Comparison of ENCODE assay signal across 24 cellular contexts in the genomic region with DNA sequence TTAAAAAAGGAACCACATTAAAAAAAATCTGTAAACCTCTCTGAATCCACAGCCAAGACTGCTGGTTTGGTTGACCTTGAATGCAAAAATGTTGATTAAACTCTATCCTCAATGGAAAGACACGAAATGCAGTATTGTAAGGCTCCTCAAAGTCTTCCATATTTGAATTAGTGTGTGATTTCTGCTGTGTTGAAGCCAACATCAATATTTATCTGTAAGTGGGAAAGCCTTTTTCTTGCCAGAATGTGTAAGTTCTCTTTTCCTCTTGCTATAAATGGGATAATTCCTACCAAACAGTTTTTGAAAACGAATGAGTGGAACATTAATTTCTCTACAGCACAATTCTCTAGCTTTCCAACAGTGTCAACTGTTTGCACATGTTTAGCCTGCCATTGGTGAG.
DNase-seq lines count a peak whose midpoint lies in the region; ATAC-seq and TF ChIP-seq lines count a peak whose summit lies in the region.
"Had no signal": no experiment of that assay in that cellular context is flagged by ENCODE, and none has a peak within 500 bp of the region (broad histone marks: within the 10 kb centered on the region; RNA-seq: fewer than 3 reads in every experiment).

No MANE protein-coding gene starts in this region.

- no peak overlapping the region for H3K4me3 Mint-ChIP-seq in activated T-cell treated with anti-CD3 and anti-CD28 coated beads, Interleukin-2, amount 50 U/mL, for 72 hours
- H3K4me3 Mint-ChIP-seq in stimulated activated naive B cell treated with anti-CD40 and anti-IgM and Interleukin-4, amounts not matched to agents 10 μg/mL and 1 μg/mL and 100 μg/mL, for 72 hours, result no peak overlapping the region
- no peak overlapping the region for H3K4me3 Mint-ChIP-seq in type B pancreatic cell
- H3K4me3 Mint-ChIP-seq: B cell, CD14-positive monocyte, IgD-negative memory B cell had no signal

- no peaks in the 10 kb centered on the region for H3K9me3 Mint-ChIP-seq in activated T-cell treated with anti-CD3 and anti-CD28 coated beads, Interleukin-2, amount 50 U/mL, for 72 hours
- H3K9me3 Mint-ChIP-seq in stimulated activated naive B cell treated with anti-CD40 and anti-IgM and Interleukin-4, amounts not matched to agents 10 μg/mL and 1 μg/mL and 100 μg/mL, for 72 hours, result peaks cover 0 to 3% of the 10 kb centered on the region in 2 donors
- H3K9me3 Mint-ChIP-seq in type B pancreatic cell, result no peaks in the 10 kb centered on the region

- peaks cover 13% of the 10 kb centered on the region for H3K27me3 Mint-ChIP-seq in activated T-cell treated with anti-CD3 and anti-CD28 coated beads, Interleukin-2, amount 50 U/mL, for 72 hours (ENCODE audit: low read depth)
- H3K27me3 Mint-ChIP-seq in stimulated activated naive B cell treated with anti-CD40 and anti-IgM and Interleukin-4, amounts not matched to agents 10 μg/mL and 1 μg/mL and 100 μg/mL, for 72 hours, result peaks cover 0 to 15% of the 10 kb centered on the region in 2 donors
- peaks cover 3% of the 10 kb centered on the region for H3K27me3 Mint-ChIP-seq in type B pancreatic cell
- H3K27me3 Mint-ChIP-seq: IgD-negative memory B cell had no signal

- peak; percentile 30 for DNase-seq in EH (ENCODE audit: low read depth)
- peak; percentile 8 for DNase-seq in LNCaP clone FGC (ENCODE audit: low read depth)
- peak; percentile 27 for DNase-seq in astrocyte of the spinal cord (ENCODE audit: low read depth, low spot score)
- DNase-seq in iris pigment epithelial cell (ENCODE audit: low read depth), result peak; percentile 28
- DNase-seq in activated T-cell treated with anti-CD3 and anti-CD28 coated beads, Interleukin-2, amount 50 U/mL, for 72 hours, result no peak
- no peak for DNase-seq in stimulated activated naive B cell treated with anti-CD40 and anti-IgM and Interleukin-4, amounts not matched to agents 10 μg/mL and 1 μg/mL and 100 μg/mL, for 72 hours
- DNase-seq in SKM-1 treated with dmso at 0.1 percent for 144 hours (lab: John Stamatoyannopoulos, UW; ENCODE audit: unreplicated experiment), result no peak
- DNase-seq in type B pancreatic cell (ENCODE audit: extremely low spot score, unreplicated experiment), result no peak
- DNase-seq: DMS53, NCI-H1694, NCI-H2081, NCI-H2171, NCI-H345, NCI-H524, NCI-H774, OCI-M1 had no signal

- ATAC-seq in activated T-cell treated with anti-CD3 and anti-CD28 coated beads, Interleukin-2, amount 50 U/mL, for 72 hours (replicated peaks in 1 of 2), result no peak
- ATAC-seq in stimulated activated naive B cell treated with anti-CD40 and anti-IgM and Interleukin-4, amounts not matched to agents 10 μg/mL and 1 μg/mL and 100 μg/mL, for 72 hours (replicated peaks), result no peak
- ATAC-seq: A549, GM12878, HCT116, Right ventricle myocardium inferior had no signal

- in situ Hi-C loops in astrocyte of the spinal cord (cut with HindIII; ENCODE audit: low sequenced_read_pairs), result no loop called here

- TF ChIP-seq CTCF in LNCaP clone FGC (IDR thresholded peaks at IDR 0.05; ENCODE audit: control insufficient read depth, extremely low read depth, insufficient read depth) (no peak), astrocyte of the spinal cord (IDR thresholded peaks at IDR 0.05; ENCODE audit: low read depth, low read length) (no peak), type B pancreatic cell (conservative IDR thresholded peaks at IDR 0.05) (no peak)

- no peak overlapping the region for H3K27ac Mint-ChIP-seq in activated T-cell treated with anti-CD3 and anti-CD28 coated beads, Interleukin-2, amount 50 U/mL, for 72 hours
- no peak overlapping the region for H3K27ac Mint-ChIP-seq in stimulated activated naive B cell treated with anti-CD40 and anti-IgM and Interleukin-4, amounts not matched to agents 10 μg/mL and 1 μg/mL and 100 μg/mL, for 72 hours
- H3K27ac Mint-ChIP-seq in type B pancreatic cell, result no peak overlapping the region
- H3K27ac Mint-ChIP-seq: B cell, CD14-positive monocyte, IgD-negative memory B cell had no signal

- H3K4me3 ChIP-seq in LNCaP clone FGC (ENCODE audit: low read depth, low read length) (no peak overlapping the region), astrocyte of the spinal cord (ENCODE audit: low read depth, low read length) (no peak overlapping the region)
- H3K4me3 ChIP-seq: A549, GM12878, SJSA1 had no signal

- H3K36me3 Mint-ChIP-seq in activated T-cell treated with anti-CD3 and anti-CD28 coated beads, Interleukin-2, amount 50 U/mL, for 72 hours (ENCODE audit: insufficient read depth in 2 of 2), result no peaks in the 10 kb centered on the region
- no peaks in the 10 kb centered on the region for H3K36me3 Mint-ChIP-seq in stimulated activated naive B cell treated with anti-CD40 and anti-IgM and Interleukin-4, amounts not matched to agents 10 μg/mL and 1 μg/mL and 100 μg/mL, for 72 hours
- H3K36me3 Mint-ChIP-seq in type B pancreatic cell, result no peaks in the 10 kb centered on the region
- H3K36me3 Mint-ChIP-seq: CD14-positive monocyte, IgD-negative memory B cell had no signal

- H3K4me1 Mint-ChIP-seq in activated T-cell treated with anti-CD3 and anti-CD28 coated beads, Interleukin-2, amount 50 U/mL, for 72 hours (ENCODE audit: low read depth), result no peaks in the 10 kb centered on the region
- H3K4me1 Mint-ChIP-seq in stimulated activated naive B cell treated with anti-CD40 and anti-IgM and Interleukin-4, amounts not matched to agents 10 μg/mL and 1 μg/mL and 100 μg/mL, for 72 hours, result no peaks in the 10 kb centered on the region
- no peaks in the 10 kb centered on the region for H3K4me1 Mint-ChIP-seq in type B pancreatic cell (ENCODE audit: unreplicated experiment)
- H3K4me1 Mint-ChIP-seq: B cell, CD14-positive monocyte, IgD-negative memory B cell had no signal

Comparison
In these comparisons a context has a peak if more than half of its experiments do, and no peak if none do; other contexts are left out.
1. DNase-seq: peak in EH (single experiment), LNCaP clone FGC (single experiment), astrocyte of the spinal cord (single experiment) and iris pigment epithelial cell (single experiment); none in activated T-cell treated with anti-CD3 and anti-CD28 coated beads, Interleukin-2, amount 50 U/mL, for 72 hours (0 of 2), stimulated activated naive B cell treated with anti-CD40 and anti-IgM and Interleukin-4, amounts not matched to agents 10 μg/mL and 1 μg/mL and 100 μg/mL, for 72 hours (single experiment), SKM-1 treated with dmso at 0.1 percent for 144 hours (single experiment) and type B pancreatic cell (single experiment).